In the genomic region with DNA sequence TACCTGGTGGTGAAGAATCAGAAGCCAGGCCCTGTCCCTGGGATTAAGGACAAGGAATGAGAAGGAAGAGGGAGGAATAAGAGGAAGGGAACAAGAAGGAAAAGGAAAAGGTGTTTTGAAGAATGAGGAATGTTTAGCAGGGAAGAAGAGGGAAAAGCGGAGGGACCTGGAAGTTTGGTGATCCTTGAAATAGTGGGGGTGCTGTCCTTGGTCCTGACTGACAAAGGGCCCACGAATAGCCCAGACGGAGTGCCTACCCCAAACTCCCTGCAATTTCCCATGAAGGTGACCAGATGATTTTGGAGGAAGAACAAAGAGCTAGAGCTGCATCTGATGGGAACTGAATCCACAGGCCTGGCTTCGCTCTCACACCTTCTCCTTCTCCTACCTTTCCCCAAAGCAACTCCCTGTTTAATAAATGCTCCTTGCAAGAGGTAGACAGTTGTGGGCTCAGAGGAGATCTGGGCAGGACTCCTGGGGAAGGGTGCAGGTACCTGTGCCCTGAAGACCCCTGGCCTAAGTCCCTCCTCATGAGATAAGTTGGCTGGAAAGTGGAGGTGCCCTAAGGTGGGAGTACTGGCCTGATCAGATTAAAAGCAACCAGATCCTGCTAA, we compare ENCODE assay signal across 18 cellular contexts. TPM values are rescaled to one million over a fixed set of nuclear protein-coding genes. Genes with fewer than 3 reads are reported as not detected.
DNase-seq lines count a peak whose midpoint lies in the region; ATAC-seq, FAIRE-seq and TF ChIP-seq lines count a peak whose summit lies in the region.
"Had no signal": no experiment of that assay in that cellular context is flagged by ENCODE, and none has a peak within 500 bp of the region (broad histone marks: within the 10 kb centered on the region; RNA-seq: fewer than 3 reads in every experiment).

No MANE protein-coding gene starts in this region.

- no peaks in the 10 kb centered on the region for H3K36me3 Mint-ChIP-seq in CD8-positive, alpha-beta T cell
- H3K36me3 Mint-ChIP-seq: CD14-positive monocyte; naive thymus-derived CD8-positive, alpha-beta T cell had no signal

- no peak for TF ChIP-seq POLR2A in lower leg skin (IDR thresholded peaks at IDR 0.05)

- FAIRE-seq in bronchial epithelial cell (lab: Jason Lieb, UNC), result no peak
- FAIRE-seq: kidney had no signal

- no peak overlapping the region for H3K4me3 ChIP-seq in CD8-positive, alpha-beta T cell (ENCODE audit: low read depth, low read length)
- H3K4me3 ChIP-seq in bronchial epithelial cell (ENCODE audit: low read depth, low read length) (no peak overlapping the region), lower leg skin (ENCODE audit: low read depth, poor library complexity, severe bottlenecking) (no peak overlapping the region)
- H3K4me3 ChIP-seq: PC-9, sigmoid colon had no signal

- no peaks in the 10 kb centered on the region for H3K27me3 ChIP-seq in CD8-positive, alpha-beta T cell (ENCODE audit: insufficient read depth, low read length)
- H3K27me3 ChIP-seq in bronchial epithelial cell (ENCODE audit: control insufficient read depth, insufficient read depth, low read length), result peaks cover 8% of the 10 kb centered on the region

- H3K9me3 ChIP-seq in CD8-positive, alpha-beta T cell (ENCODE audit: low read length), result no peaks in the 10 kb centered on the region
- H3K9me3 ChIP-seq: sigmoid colon had no signal

- peaks cover 56% of the 10 kb centered on the region for H3K27me3 Mint-ChIP-seq in CD8-positive, alpha-beta T cell (ENCODE audit: low read depth)

- no peak for DNase-seq in CD8-positive, alpha-beta T cell
- DNase-seq in HEK293T (ENCODE audit: extremely low spot score) (peak; percentile 49), bronchial epithelial cell (ENCODE audit: low read depth) (peak; percentile 17), kidney tubule cell (ENCODE audit: low spot score) (peak; percentile 13), lower leg skin (ENCODE audit: low spot score in 2 of 2) (no peak), Right ventricle myocardium superior (no peak), GOT3 (lab: John Stamatoyannopoulos, UW) (no peak)
- DNase-seq: activated CD4-positive, alpha-beta memory T cell treated with anti-CD3 and anti-CD28 coated beads, Interleukin-2, amount 10 ng/mL, durations not matched to agents 7 days and 5 days; activated gamma-delta T cell; cerebellar nuclear complex; kidney; naive thymus-derived CD8-positive, alpha-beta T cell; NCI-H226; PC-9; sigmoid colon; T-helper 17 cell had no signal

- peak; percentile 31 for ATAC-seq in CD8-positive, alpha-beta T cell
- no peak for ATAC-seq in Right ventricle myocardium superior (ENCODE audit: poor library complexity)
- no peak for ATAC-seq in HG02970 (IDR thresholded peaks at IDR 0.05; ENCODE audit: low FRiP score, unreplicated experiment)
- ATAC-seq: naive thymus-derived CD8-positive, alpha-beta T cell; T-helper 17 cell had no signal

- no peak overlapping the region for H3K27ac ChIP-seq in CD8-positive, alpha-beta T cell (ENCODE audit: low read depth, low read length)
- H3K27ac ChIP-seq: PC-9, sigmoid colon had no signal

- no peak overlapping the region for H3K4me3 Mint-ChIP-seq in CD8-positive, alpha-beta T cell
- H3K4me3 Mint-ChIP-seq: activated CD4-positive, alpha-beta memory T cell treated with anti-CD3 and anti-CD28 coated beads, Interleukin-2, amount 10 ng/mL, durations not matched to agents 7 days and 5 days; CD14-positive monocyte; naive thymus-derived CD8-positive, alpha-beta T cell; T-helper 17 cell had no signal

- H3K36me3 ChIP-seq in CD8-positive, alpha-beta T cell (ENCODE audit: insufficient read depth, low read length), result no peaks in the 10 kb centered on the region
- no peaks in the 10 kb centered on the region for H3K36me3 ChIP-seq in bronchial epithelial cell (ENCODE audit: control insufficient read depth, insufficient read depth, low read length)
- H3K36me3 ChIP-seq: sigmoid colon had no signal

- H3K4me1 ChIP-seq in CD8-positive, alpha-beta T cell (ENCODE audit: insufficient read depth, low read length), result no peaks in the 10 kb centered on the region
- H3K4me1 ChIP-seq: sigmoid colon had no signal

- POLR2A ChIA-PET in CD8-positive, alpha-beta T cell (lab: Charles Lee), result no interaction called here
- POLR2A ChIA-PET in HEK293T (lab: Yijun Ruan, JAX), result no interaction called here

- no peaks in the 10 kb centered on the region for H3K4me1 Mint-ChIP-seq in CD8-positive, alpha-beta T cell (ENCODE audit: low read depth)
- H3K4me1 Mint-ChIP-seq: CD14-positive monocyte, T-helper 17 cell had no signal

- TF ChIP-seq CTCF in CD8-positive, alpha-beta T cell (IDR thresholded peaks at IDR 0.05), result no peak
- TF ChIP-seq CTCF in bronchial epithelial cell (IDR thresholded peaks at IDR 0.05; ENCODE audit: insufficient read depth, low read length, severe bottlenecking) (no peak), lower leg skin (IDR thresholded peaks at IDR 0.05) (no peak)

- WGBS in lower leg skin, 2 donors, result 25 to 26% methylated on average over 4 of the region's 4 CpGs

- no peak overlapping the region for H3K27ac Mint-ChIP-seq in CD8-positive, alpha-beta T cell
- H3K27ac Mint-ChIP-seq: activated CD4-positive, alpha-beta memory T cell treated with anti-CD3 and anti-CD28 coated beads, Interleukin-2, amount 10 ng/mL, durations not matched to agents 7 days and 5 days; CD14-positive monocyte; naive thymus-derived CD8-positive, alpha-beta T cell; T-helper 17 cell had no signal

- no peaks in the 10 kb centered on the region for H3K9me3 Mint-ChIP-seq in CD8-positive, alpha-beta T cell
- H3K9me3 Mint-ChIP-seq: activated CD4-positive, alpha-beta memory T cell treated with anti-CD3 and anti-CD28 coated beads, Interleukin-2, amount 10 ng/mL, durations not matched to agents 7 days and 5 days; CD14-positive monocyte had no signal

- intact Hi-C loops in CD8-positive, alpha-beta T cell (cut with DNase I, micrococcal nuclease), result no loop called here
- intact Hi-C loops in lower leg skin (cut with DNase I; ENCODE audit: low total_unique reads) (no loop called here), Right ventricle myocardium superior (cut with DNase I) (no loop called here)

- CTCF ChIA-PET in CD8-positive, alpha-beta T cell (lab: Charles Lee), result interaction anchor here (2.3 to 5.7 kb wide), 2 partner anchors 16 to 21 kb away, joined by 6 to 29 read pairs; no protein-coding TSS in a partner anchor
- CTCF ChIA-PET in HEK293T (lab: Yijun Ruan, JAX), result interaction anchor here (1.2 kb wide), 1 partner anchor 39 kb away, joined by 4 read pairs; no protein-coding TSS in a partner anchor

TF ChIP-seq in HEK293T, 16 proteins besides CTCF, POLR2A, EP300 and RAD21:
- TF ChIP-seq TARDBP (IDR thresholded peaks at IDR 0.05) (no peak), LEF1 (IDR thresholded peaks at IDR 0.05; ENCODE audit: borderline replicate concordance) (no peak), SUZ12 (IDR thresholded peaks at IDR 0.05) (no peak), SP1 (IDR thresholded peaks at IDR 0.05) (no peak), CTBP1 (IDR thresholded peaks at IDR 0.05; ENCODE audit: borderline replicate concordance) (no peak), ARNT (IDR thresholded peaks at IDR 0.05) (no peak), FOXM1 (IDR thresholded peaks at IDR 0.05; ENCODE audit: borderline replicate concordance) (no peak)

RNA-seq across cellular contexts. Expression of a gene that starts 19.3 kb away (rescaled TPM):
- not detected for total RNA-seq in CD8-positive, alpha-beta T cell
- total RNA-seq in bronchial epithelial cell (1.6 and 4.0 TPM in 2 replicates), lower leg skin (1 to 10 TPM; 2.2 to 6.1 (median 2.7) TPM), Right ventricle myocardium superior (5.0 TPM)
- total RNA-seq: naive thymus-derived CD8-positive, alpha-beta T cell; T-helper 17 cell had no signal

RNA-seq across cellular contexts. Expression of a gene that starts 50.0 kb away (rescaled TPM):
- total RNA-seq in CD8-positive, alpha-beta T cell, result 10 to 100 TPM; 38.1 to 39.3 TPM
- total RNA-seq in bronchial epithelial cell (14.0 and 16.1 TPM in 2 replicates), lower leg skin (100 to 1,000 TPM in 1 of 4 donors, 10 to 100 TPM in 3; 55.5 to 127 (median 79.6) TPM), Right ventricle myocardium superior (11.4 TPM)

RNA-seq across cellular contexts. Expression of a gene that starts 50.1 kb away (rescaled TPM):
- not detected for total RNA-seq in CD8-positive, alpha-beta T cell
- total RNA-seq in bronchial epithelial cell (not detected in 2 replicates), lower leg skin (under 1 TPM in 2 of 4 donors, not detected in 2; 0.15 to 0.25 TPM), Right ventricle myocardium superior (not detected)
- total RNA-seq: activated CD4-positive, alpha-beta memory T cell treated with anti-CD3 and anti-CD28 coated beads, Interleukin-2, amount 10 ng/mL, durations not matched to agents 7 days and 5 days; kidney; naive thymus-derived CD8-positive, alpha-beta T cell; PC-9; sigmoid colon; T-helper 17 cell had no signal

RNA-seq across cellular contexts. Expression of a gene that starts 50.1 kb away (rescaled TPM):
- total RNA-seq in CD8-positive, alpha-beta T cell, result 1 to 10 TPM in 1 of 2 experiments, under 1 TPM in 1; 0.95 to 1.7 TPM
- total RNA-seq in bronchial epithelial cell (0.13 and 0.26 TPM in 2 replicates), lower leg skin (1 to 10 TPM; 1.5 to 9.0 (median 3.5) TPM), Right ventricle myocardium superior (0.38 TPM)

Comparison
In these comparisons a context has a peak if more than half of its experiments do, and no peak if none do; other contexts are left out.
1. DNase-seq: peak in HEK293T (single experiment), bronchial epithelial cell (single experiment) and kidney tubule cell (single experiment); none in CD8-positive, alpha-beta T cell (0 of 7), lower leg skin (0 of 2), Right ventricle myocardium superior (single experiment) and GOT3 (single experiment).